ENCODE assay signal across 9 cellular contexts in the genomic region with DNA sequence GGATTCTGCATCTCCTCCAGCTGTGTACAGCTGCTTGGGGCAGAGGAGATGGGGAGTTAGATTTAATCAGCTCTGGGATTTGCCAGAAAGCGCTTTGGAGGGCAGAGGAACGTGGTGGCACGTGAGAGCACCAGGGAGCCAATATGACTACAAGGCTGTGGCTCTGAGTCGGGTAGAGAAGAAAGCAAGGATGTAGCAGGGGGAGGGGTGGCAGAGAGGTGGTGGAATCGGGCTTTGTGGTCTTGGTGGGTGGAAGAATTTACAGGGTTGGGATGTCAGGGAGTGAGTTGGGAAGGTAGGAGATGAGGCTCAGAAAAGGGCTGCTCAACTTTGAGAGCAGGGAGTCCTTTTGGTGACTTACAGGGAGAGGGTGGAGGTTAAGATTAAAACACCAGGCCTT.
DNase-seq lines count a peak whose midpoint lies in the region; ATAC-seq and TF ChIP-seq lines count a peak whose summit lies in the region.
"Had no signal": no experiment of that assay in that cellular context is flagged by ENCODE, and none has a peak within 500 bp of the region (broad histone marks: within the 10 kb centered on the region; RNA-seq: fewer than 3 reads in every experiment).

No MANE protein-coding gene starts in this region.

- H3K4me3 Mint-ChIP-seq in T-helper 1 cell treated with Interleukin-12 subunit alpha and Interleukin-12 subunit beta and Interleukin-4 antibody, amounts not matched to agents 30 μg/mL and 1 μg/mL, for 36 hours: peak overlapping the region; percentile 10
- no peak overlapping the region for H3K4me3 Mint-ChIP-seq in activated CD8-positive, alpha-beta T cell treated with anti-CD3 and anti-CD28 coated beads, Interleukin-2, amount 10 ng/mL, durations not matched to agents 7 days and 5 days
- H3K4me3 Mint-ChIP-seq in glutamatergic neuron (ENCODE audit: unreplicated experiment): peak overlapping the region; percentile 7
- H3K4me3 Mint-ChIP-seq in stimulated activated naive B cell treated with anti-CD40 and anti-IgM and Interleukin-4, amounts not matched to agents 10 μg/mL and 1 μg/mL and 100 μg/mL, for 72 hours: peak overlapping the region; percentile 2 to 8

- peaks cover 48% of the 10 kb centered on the region for H3K4me1 Mint-ChIP-seq in T-helper 1 cell treated with Interleukin-12 subunit alpha and Interleukin-12 subunit beta and Interleukin-4 antibody, amounts not matched to agents 30 μg/mL and 1 μg/mL, for 36 hours (ENCODE audit: low read depth)
- H3K4me1 Mint-ChIP-seq in activated CD8-positive, alpha-beta T cell treated with anti-CD3 and anti-CD28 coated beads, Interleukin-2, amount 10 ng/mL, durations not matched to agents 7 days and 5 days (ENCODE audit: low read depth): peaks cover 73% of the 10 kb centered on the region
- peaks cover 69% of the 10 kb centered on the region for H3K4me1 Mint-ChIP-seq in glutamatergic neuron (ENCODE audit: low read depth, unreplicated experiment)
- peaks cover 51 to 82% of the 10 kb centered on the region in 2 donors for H3K4me1 Mint-ChIP-seq in stimulated activated naive B cell treated with anti-CD40 and anti-IgM and Interleukin-4, amounts not matched to agents 10 μg/mL and 1 μg/mL and 100 μg/mL, for 72 hours

- H3K36me3 Mint-ChIP-seq in T-helper 1 cell treated with Interleukin-12 subunit alpha and Interleukin-12 subunit beta and Interleukin-4 antibody, amounts not matched to agents 30 μg/mL and 1 μg/mL, for 36 hours (ENCODE audit: low read depth): peaks cover 3% of the 10 kb centered on the region
- peaks cover 17% of the 10 kb centered on the region for H3K36me3 Mint-ChIP-seq in activated CD8-positive, alpha-beta T cell treated with anti-CD3 and anti-CD28 coated beads, Interleukin-2, amount 10 ng/mL, durations not matched to agents 7 days and 5 days (ENCODE audit: low read depth)
- peaks cover 11% of the 10 kb centered on the region for H3K36me3 Mint-ChIP-seq in glutamatergic neuron (ENCODE audit: unreplicated experiment)
- H3K36me3 Mint-ChIP-seq in stimulated activated naive B cell treated with anti-CD40 and anti-IgM and Interleukin-4, amounts not matched to agents 10 μg/mL and 1 μg/mL and 100 μg/mL, for 72 hours: peaks cover 6 to 10% of the 10 kb centered on the region in 2 donors

- TF ChIP-seq CTCF in glutamatergic neuron (IDR thresholded peaks at IDR 0.05; ENCODE audit: partially characterized antibody, unreplicated experiment): no peak

- CTCF ChIA-PET in activated CD8-positive, alpha-beta T cell treated with anti-CD3 and anti-CD28 coated beads, Interleukin-2, amount 10 ng/mL, durations not matched to agents 7 days and 5 days (lab: Charles Lee): no interaction called here

- no peak for ATAC-seq in activated CD8-positive, alpha-beta T cell treated with anti-CD3 and anti-CD28 coated beads, Interleukin-2, amount 10 ng/mL, durations not matched to agents 7 days and 5 days
- ATAC-seq in stimulated activated naive B cell treated with anti-CD40 and anti-IgM and Interleukin-4, amounts not matched to agents 10 μg/mL and 1 μg/mL and 100 μg/mL, for 72 hours (replicated peaks): no peak

- peaks cover 10% of the 10 kb centered on the region for H3K9me3 Mint-ChIP-seq in T-helper 1 cell treated with Interleukin-12 subunit alpha and Interleukin-12 subunit beta and Interleukin-4 antibody, amounts not matched to agents 30 μg/mL and 1 μg/mL, for 36 hours
- peaks cover 5% of the 10 kb centered on the region for H3K9me3 Mint-ChIP-seq in activated CD8-positive, alpha-beta T cell treated with anti-CD3 and anti-CD28 coated beads, Interleukin-2, amount 10 ng/mL, durations not matched to agents 7 days and 5 days (ENCODE audit: insufficient read depth)
- peaks cover 38% of the 10 kb centered on the region for H3K9me3 Mint-ChIP-seq in glutamatergic neuron (ENCODE audit: unreplicated experiment)
- H3K9me3 Mint-ChIP-seq in stimulated activated naive B cell treated with anti-CD40 and anti-IgM and Interleukin-4, amounts not matched to agents 10 μg/mL and 1 μg/mL and 100 μg/mL, for 72 hours: peaks cover 9 to 11% of the 10 kb centered on the region in 2 donors

- DNase-seq in T-helper 1 cell (no peak), glutamatergic neuron (no peak), pons (ENCODE audit: low spot score) (no peak), middle frontal gyrus (ENCODE audit: extremely low spot score, low spot score) (no peak), G401 (ENCODE audit: low spot score) (no peak)
- no peak for DNase-seq in activated CD8-positive, alpha-beta T cell treated with anti-CD3 and anti-CD28 coated beads, Interleukin-2, amount 10 ng/mL, durations not matched to agents 7 days and 5 days
- no peak for DNase-seq in stimulated activated naive B cell treated with anti-CD40 and anti-IgM and Interleukin-4, amounts not matched to agents 10 μg/mL and 1 μg/mL and 100 μg/mL, for 72 hours
- DNase-seq: 8988T had no signal

- POLR2A ChIA-PET in activated CD8-positive, alpha-beta T cell treated with anti-CD3 and anti-CD28 coated beads, Interleukin-2, amount 10 ng/mL, durations not matched to agents 7 days and 5 days (lab: Charles Lee): no interaction called here

- peak overlapping the region; percentile 32 for H3K27ac Mint-ChIP-seq in T-helper 1 cell treated with Interleukin-12 subunit alpha and Interleukin-12 subunit beta and Interleukin-4 antibody, amounts not matched to agents 30 μg/mL and 1 μg/mL, for 36 hours
- H3K27ac Mint-ChIP-seq in activated CD8-positive, alpha-beta T cell treated with anti-CD3 and anti-CD28 coated beads, Interleukin-2, amount 10 ng/mL, durations not matched to agents 7 days and 5 days: peak overlapping the region; percentile 50
- peak overlapping the region; percentile 36 for H3K27ac Mint-ChIP-seq in glutamatergic neuron (ENCODE audit: unreplicated experiment)
- peak overlapping the region; percentile 79 for H3K27ac Mint-ChIP-seq in stimulated activated naive B cell treated with anti-CD40 and anti-IgM and Interleukin-4, amounts not matched to agents 10 μg/mL and 1 μg/mL and 100 μg/mL, for 72 hours

- H3K27me3 Mint-ChIP-seq in T-helper 1 cell treated with Interleukin-12 subunit alpha and Interleukin-12 subunit beta and Interleukin-4 antibody, amounts not matched to agents 30 μg/mL and 1 μg/mL, for 36 hours (ENCODE audit: low read depth): no peaks in the 10 kb centered on the region
- no peaks in the 10 kb centered on the region for H3K27me3 Mint-ChIP-seq in activated CD8-positive, alpha-beta T cell treated with anti-CD3 and anti-CD28 coated beads, Interleukin-2, amount 10 ng/mL, durations not matched to agents 7 days and 5 days (ENCODE audit: low read depth)
- peaks cover 27% of the 10 kb centered on the region for H3K27me3 Mint-ChIP-seq in glutamatergic neuron (ENCODE audit: unreplicated experiment)
- no peaks in the 10 kb centered on the region for H3K27me3 Mint-ChIP-seq in stimulated activated naive B cell treated with anti-CD40 and anti-IgM and Interleukin-4, amounts not matched to agents 10 μg/mL and 1 μg/mL and 100 μg/mL, for 72 hours

- in situ Hi-C loops in G401 (cut with HindIII; ENCODE audit: low sequenced_read_pairs): no loop called here
